1 cellular context compared by ENCODE assay signal in the genomic region with DNA sequence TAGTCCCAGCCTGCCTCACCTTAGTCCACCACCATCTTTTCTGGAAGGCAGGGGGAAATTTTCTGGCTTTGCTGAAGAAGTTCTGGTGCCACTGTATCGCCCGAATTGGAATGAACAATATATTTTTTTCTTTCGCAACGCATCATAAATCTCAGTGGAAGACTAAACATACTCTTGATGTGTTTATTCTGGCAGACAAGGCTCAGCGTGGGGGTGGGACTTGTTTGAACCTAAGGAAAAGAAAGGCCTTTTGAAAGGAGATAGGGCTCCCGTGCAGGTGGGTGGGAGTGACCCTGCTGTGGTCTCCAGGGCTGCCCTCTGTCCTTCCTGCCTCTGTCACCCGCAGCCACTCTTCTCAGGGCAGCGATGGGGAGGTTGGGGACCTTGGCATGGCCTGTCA.
TF ChIP-seq lines count a peak whose summit lies in the region.

No MANE protein-coding gene starts in this region.

TF ChIP-seq in endothelial cell of umbilical vein, 7 proteins besides CTCF, POLR2A, EP300 and RAD21 (continued from another document):
- no peak for TF ChIP-seq JUN (IDR thresholded peaks at IDR 0.05; ENCODE audit: borderline replicate concordance, insufficient read depth, insufficient read length, low read depth)
- no peak for TF ChIP-seq EZH2 (IDR thresholded peaks at IDR 0.05; ENCODE audit: borderline replicate concordance, low read depth, low read length, severe bottlenecking)
TF ChIP-seq in endothelial cell of umbilical vein: peak in this region for 0.
